In the genomic region with DNA sequence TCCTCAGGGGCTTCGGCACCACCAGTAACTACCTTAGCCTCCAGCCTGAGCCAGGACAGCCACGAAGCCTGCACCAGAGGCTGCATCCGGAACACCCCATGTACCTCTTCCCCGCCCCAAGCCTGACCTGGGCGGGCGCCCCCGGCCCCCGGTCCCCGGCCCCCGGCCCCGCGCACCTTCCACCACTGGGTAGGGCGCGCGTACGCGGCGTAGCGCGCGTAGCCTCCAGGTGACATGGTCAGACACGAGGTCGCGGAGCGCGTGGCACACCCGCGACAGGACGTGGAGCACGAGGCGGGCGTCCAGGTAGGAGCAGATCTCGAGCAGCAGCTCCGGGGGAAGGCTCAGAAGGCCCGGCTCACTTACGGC, we compare ENCODE assay signal across 8 cellular contexts. TPM values are rescaled to one million over a fixed set of nuclear protein-coding genes. Genes with fewer than 3 reads are reported as not detected.
A peak's percentile ranks its signal among the peaks of the same experiment; 100 is the strongest.
DNase-seq lines count a peak whose midpoint lies in the region; ATAC-seq and TF ChIP-seq lines count a peak whose summit lies in the region.

No MANE protein-coding gene starts in this region.

- peaks cover 20% of the 10 kb centered on the region for H3K36me3 Mint-ChIP-seq in activated CD4-positive, alpha-beta T cell treated with anti-CD3 and anti-CD28 coated beads, Interleukin-2, amount 10 ng/mL, durations not matched to agents 24 days and 14 days (ENCODE audit: low read depth)

- peaks cover 0 to 19% of the 10 kb centered on the region in 2 donors for H3K4me1 ChIP-seq in right atrium auricular region

- TF ChIP-seq CTCF in right atrium auricular region (IDR thresholded peaks at IDR 0.05): no peak

- peak overlapping the region; percentile 94 for H3K27ac Mint-ChIP-seq in activated CD4-positive, alpha-beta T cell treated with anti-CD3 and anti-CD28 coated beads, Interleukin-2, amount 10 ng/mL, durations not matched to agents 24 days and 14 days

- no peaks in the 10 kb centered on the region for H3K27me3 ChIP-seq in right atrium auricular region

- no peaks in the 10 kb centered on the region for H3K9me3 ChIP-seq in right atrium auricular region

- H3K9me3 Mint-ChIP-seq in activated CD4-positive, alpha-beta T cell treated with anti-CD3 and anti-CD28 coated beads, Interleukin-2, amount 10 ng/mL, durations not matched to agents 24 days and 14 days: no peaks in the 10 kb centered on the region

- ATAC-seq in GM18505 (IDR thresholded peaks at IDR 0.05; ENCODE audit: unreplicated experiment) (peak; percentile 17), HG02840 (IDR thresholded peaks at IDR 0.05; ENCODE audit: low FRiP score, unreplicated experiment) (peak; percentile 16), HG03457 (IDR thresholded peaks at IDR 0.05; ENCODE audit: unreplicated experiment) (no peak)

- peak overlapping the region; percentile 53 to 78 for H3K4me3 ChIP-seq in right atrium auricular region
- H3K4me3 ChIP-seq in skin epidermis: peak overlapping the region; percentile 62 to 99 (median 84)

- peak overlapping the region; percentile 90 for H3K4me3 Mint-ChIP-seq in activated CD4-positive, alpha-beta T cell treated with anti-CD3 and anti-CD28 coated beads, Interleukin-2, amount 10 ng/mL, durations not matched to agents 24 days and 14 days

- TF ChIP-seq POLR2A in GM18505 (IDR thresholded peaks at IDR 0.05; ENCODE audit: borderline replicate concordance, extremely low read depth, insufficient read depth, insufficient read length): no peak

- intact Hi-C loops in activated CD4-positive, alpha-beta T cell treated with anti-CD3 and anti-CD28 coated beads, Interleukin-2, amount 10 ng/mL, durations not matched to agents 24 days and 14 days (cut with micrococcal nuclease): loop anchor here (2.0 kb wide), 1 partner anchor 15 kb away; the partner anchor contains the start of gene DHPS

- no peaks in the 10 kb centered on the region for H3K27me3 Mint-ChIP-seq in activated CD4-positive, alpha-beta T cell treated with anti-CD3 and anti-CD28 coated beads, Interleukin-2, amount 10 ng/mL, durations not matched to agents 24 days and 14 days

- peaks cover 8% of the 10 kb centered on the region for H3K4me1 Mint-ChIP-seq in activated CD4-positive, alpha-beta T cell treated with anti-CD3 and anti-CD28 coated beads, Interleukin-2, amount 10 ng/mL, durations not matched to agents 24 days and 14 days

- H3K27ac ChIP-seq in right atrium auricular region (peak overlapping the region in 1 of 2 donors; percentile 81), skin epidermis (peak overlapping the region in 18 of 21 experiments; percentile 20 to 90 (median 84))

- peaks cover 11% of the 10 kb centered on the region for H3K36me3 ChIP-seq in right atrium auricular region

- DNase-seq in activated CD4-positive, alpha-beta T cell treated with anti-CD3 and anti-CD28 coated beads, Interleukin-2, amount 10 ng/mL, durations not matched to agents 24 days and 14 days: no peak
- DNase-seq in right atrium auricular region (ENCODE audit: low spot score): no peak
- DNase-seq in NCI-H524 (lab: John Stamatoyannopoulos, UW): no peak
- DNase-seq in SIG-M5 treated with dmso at 0.1 percent for 504 hours (lab: John Stamatoyannopoulos, UW; ENCODE audit: unreplicated experiment): no peak

RNA-seq across cellular contexts. Expression of gene FBXW9, which starts 0.5 kb away (rescaled TPM):
- 12.4 and 12.9 TPM in 2 replicates for total RNA-seq in activated CD4-positive, alpha-beta T cell treated with anti-CD3 and anti-CD28 coated beads, Interleukin-2, amount 10 ng/mL, durations not matched to agents 24 days and 14 days
- total RNA-seq in right atrium auricular region: 1 to 10 TPM; 1.8 TPM

RNA-seq across cellular contexts. Expression of gene GNG14, which starts 8.2 kb away (rescaled TPM):
- not detected in 2 replicates for total RNA-seq in activated CD4-positive, alpha-beta T cell treated with anti-CD3 and anti-CD28 coated beads, Interleukin-2, amount 10 ng/mL, durations not matched to agents 24 days and 14 days
- not detected for total RNA-seq in right atrium auricular region

RNA-seq across cellular contexts. Expression of gene DHPS, which starts 14.3 kb away (rescaled TPM):
- 138 and 155 TPM in 2 replicates for total RNA-seq in activated CD4-positive, alpha-beta T cell treated with anti-CD3 and anti-CD28 coated beads, Interleukin-2, amount 10 ng/mL, durations not matched to agents 24 days and 14 days
- 10 to 100 TPM; 59.8 to 60.1 TPM for total RNA-seq in right atrium auricular region

RNA-seq across cellular contexts. Expression of gene TNPO2, which starts 27.8 kb away (rescaled TPM):
- 153 and 163 TPM in 2 replicates for total RNA-seq in activated CD4-positive, alpha-beta T cell treated with anti-CD3 and anti-CD28 coated beads, Interleukin-2, amount 10 ng/mL, durations not matched to agents 24 days and 14 days
- total RNA-seq in right atrium auricular region: 10 to 100 TPM; 35.9 to 55.2 TPM

RNA-seq across cellular contexts. Expression of gene WDR83, which starts 29.4 kb away (rescaled TPM):
- total RNA-seq in activated CD4-positive, alpha-beta T cell treated with anti-CD3 and anti-CD28 coated beads, Interleukin-2, amount 10 ng/mL, durations not matched to agents 24 days and 14 days: 21.7 and 27.1 TPM in 2 replicates
- total RNA-seq in right atrium auricular region: 10 to 100 TPM; 10.1 to 11.6 TPM
